ENCODE assay signal across 19 cellular contexts in genomic region chr2:62536873-62537547, GRCh38. TPM values are rescaled to one million over a fixed set of nuclear protein-coding genes. Genes with fewer than 3 reads are reported as not detected.
"Had no signal": no experiment of that assay in that cellular context is flagged by ENCODE, and none has a peak within 500 bp of the region (broad histone marks: within the 10 kb centered on the region; RNA-seq: fewer than 3 reads in every experiment).

No MANE protein-coding gene starts in this region.

- H3K27ac ChIP-seq: cardiac muscle cell, SK-N-MC, skin epidermis, suprapubic skin had no signal

- H3K36me3 Mint-ChIP-seq: activated CD8-positive, alpha-beta memory T cell treated with anti-CD3 and anti-CD28 coated beads, Interleukin-2, amount 10 ng/mL, durations not matched to agents 7 days and 5 days; T-cell; type B pancreatic cell had no signal

- H3K27me3 ChIP-seq: cardiac muscle cell, suprapubic skin had no signal

- H3K9me3 ChIP-seq: suprapubic skin had no signal

- H3K4me3 ChIP-seq: cardiac muscle cell, SK-N-MC, skin epidermis, suprapubic skin had no signal

- H3K4me1 Mint-ChIP-seq: activated B cell treated with CpG ODN at 0.5 μM for 24 hours; activated CD4-positive, alpha-beta memory T cell treated with anti-CD3 and anti-CD28 coated beads, Interleukin-2, amount 10 ng/mL, durations not matched to agents 7 days and 5 days; activated CD8-positive, alpha-beta memory T cell treated with anti-CD3 and anti-CD28 coated beads, Interleukin-2, amount 10 ng/mL, durations not matched to agents 7 days and 5 days; stimulated activated naive CD8-positive, alpha-beta T cell treated with anti-CD3 and anti-CD28 coated beads, Interleukin-15, amount 100 ng/mL, for 72 hours; T-cell had no signal

- DNase-seq: activated B cell treated with CpG ODN at 0.5 μM for 24 hours; activated CD4-positive, alpha-beta memory T cell treated with anti-CD3 and anti-CD28 coated beads, Interleukin-2, amount 10 ng/mL, durations not matched to agents 7 days and 5 days; activated CD4-positive, alpha-beta T cell treated with anti-CD3 and anti-CD28 coated beads for 4 hours; activated CD8-positive, alpha-beta memory T cell treated with anti-CD3 and anti-CD28 coated beads, Interleukin-2, amount 10 ng/mL, durations not matched to agents 7 days and 5 days; activated naive CD4-positive, alpha-beta T cell treated with anti-CD3 and anti-CD28 coated beads, Interleukin-2, amount 50 U/mL, for 16 hours; effector CD8-positive, alpha-beta T cell; foreskin fibroblast; hypothalamus; islet precursor cell; right cardiac atrium; stimulated activated naive CD8-positive, alpha-beta T cell treated with anti-CD3 and anti-CD28 coated beads, Interleukin-15, amount 100 ng/mL, for 72 hours; T-cell had no signal

- H3K36me3 ChIP-seq: cardiac muscle cell, suprapubic skin had no signal

- ATAC-seq: activated CD8-positive, alpha-beta memory T cell treated with anti-CD3 and anti-CD28 coated beads, Interleukin-2, amount 10 ng/mL, durations not matched to agents 7 days and 5 days; right cardiac atrium; stimulated activated naive CD8-positive, alpha-beta T cell treated with anti-CD3 and anti-CD28 coated beads, Interleukin-15, amount 100 ng/mL, for 72 hours; T-cell had no signal

- H3K4me3 Mint-ChIP-seq: activated B cell treated with CpG ODN at 0.5 μM for 24 hours; activated CD4-positive, alpha-beta memory T cell treated with anti-CD3 and anti-CD28 coated beads, Interleukin-2, amount 10 ng/mL, durations not matched to agents 7 days and 5 days; activated CD8-positive, alpha-beta memory T cell treated with anti-CD3 and anti-CD28 coated beads, Interleukin-2, amount 10 ng/mL, durations not matched to agents 7 days and 5 days; dendritic cell treated with granulocyte-macrophage colony-stimulating factor and Interleukin-4, amounts not matched to agents 40 ng/mL and 50 ng/mL, for 4 days; stimulated activated naive CD8-positive, alpha-beta T cell treated with anti-CD3 and anti-CD28 coated beads, Interleukin-15, amount 100 ng/mL, for 72 hours; T-cell; type B pancreatic cell had no signal

- H3K27ac Mint-ChIP-seq: activated B cell treated with CpG ODN at 0.5 μM for 24 hours; activated CD4-positive, alpha-beta memory T cell treated with anti-CD3 and anti-CD28 coated beads, Interleukin-2, amount 10 ng/mL, durations not matched to agents 7 days and 5 days; activated CD8-positive, alpha-beta memory T cell treated with anti-CD3 and anti-CD28 coated beads, Interleukin-2, amount 10 ng/mL, durations not matched to agents 7 days and 5 days; activated T-helper 2 cell treated with anti-CD3 and anti-CD28 coated beads, Interferon-gamma antibody, Interleukin-2, Interleukin-4, amounts not matched to agents 10 μg/mL and 5 μg/mL and 100 μg/mL, durations not matched to agents 14 hours and 24 hours and 36 hours; dendritic cell treated with granulocyte-macrophage colony-stimulating factor and Interleukin-4, amounts not matched to agents 40 ng/mL and 50 ng/mL, for 4 days; stimulated activated naive CD8-positive, alpha-beta T cell treated with anti-CD3 and anti-CD28 coated beads, Interleukin-15, amount 100 ng/mL, for 72 hours; T-cell; type B pancreatic cell had no signal

- H3K4me1 ChIP-seq: suprapubic skin had no signal

- H3K27me3 Mint-ChIP-seq: dendritic cell treated with granulocyte-macrophage colony-stimulating factor and Interleukin-4, amounts not matched to agents 40 ng/mL and 50 ng/mL, for 4 days; type B pancreatic cell had no signal

RNA-seq across cellular contexts. Expression of gene TMEM17, which starts 31.0 kb away (rescaled TPM):
- total RNA-seq: activated B cell treated with CpG ODN at 0.5 μM for 24 hours; activated T-helper 2 cell treated with anti-CD3 and anti-CD28 coated beads, Interferon-gamma antibody, Interleukin-2, Interleukin-4, amounts not matched to agents 10 μg/mL and 5 μg/mL and 100 μg/mL, durations not matched to agents 14 hours and 24 hours and 36 hours had no signal
